23 cellular contexts compared by ENCODE assay signal in genomic region chr1:112778136-112778535, GRCh38.
"Had no signal": no experiment of that assay in that cellular context is flagged by ENCODE, and none has a peak within 500 bp of the region (broad histone marks: within the 10 kb centered on the region; RNA-seq: fewer than 3 reads in every experiment).

No MANE protein-coding gene starts in this region.

- H3K4me1 ChIP-seq: esophagus squamous epithelium, foreskin keratinocyte, heart left ventricle, parathyroid adenoma, psoas muscle, spleen, testis, tibial nerve had no signal

- H3K27me3 ChIP-seq: esophagus squamous epithelium, foreskin keratinocyte, spleen, testis, tibial nerve had no signal

- H3K79me2 ChIP-seq: parathyroid adenoma had no signal

- H3K9me3 ChIP-seq: esophagus squamous epithelium, heart left ventricle, psoas muscle, testis, tibial nerve had no signal

- H3K27ac ChIP-seq: dorsolateral prefrontal cortex, esophagus squamous epithelium, foreskin keratinocyte, heart left ventricle, parathyroid adenoma, psoas muscle, spleen, testis, tibial nerve had no signal

- DNase-seq: cortex of kidney; dorsolateral prefrontal cortex; effector CD8-positive, alpha-beta T cell; esophagus squamous epithelium; heart left ventricle; hippocampal formation; left colon; left ventricle myocardium superior; mesendoderm; naive B cell; psoas muscle; spleen; stimulated activated CD4-positive, alpha-beta T cell treated with anti-CD3 and anti-CD28 coated beads, Interleukin-15, amount 100 ng/mL, for 24 hours; stimulated activated CD4-positive, alpha-beta T cell treated with anti-CD3 and anti-CD28 coated beads, Interleukin-1b, Interleukin-23, amount 100 ng/mL, for 48 hours; stimulated activated CD4-positive, alpha-beta T cell treated with anti-CD3 and anti-CD28 coated beads, Interleukin-4, amount 100 ng/mL, for 24 hours; stimulated activated naive B cell treated with anti-CD40 and anti-IgM and Interleukin-4, amounts not matched to agents 10 μg/mL and 1 μg/mL and 100 μg/mL, for 72 hours; stimulated activated naive CD8-positive, alpha-beta T cell treated with anti-CD3 and anti-CD28 coated beads, Interleukin-15, amount 100 ng/mL, for 72 hours; testis had no signal

- H3K36me3 ChIP-seq: esophagus squamous epithelium, heart left ventricle, spleen, tibial nerve had no signal

- H2AFZ ChIP-seq: parathyroid adenoma had no signal

- H3K4me3 ChIP-seq: dorsolateral prefrontal cortex, esophagus squamous epithelium, heart left ventricle, lung, psoas muscle, spleen, testis, tibial nerve had no signal

- ATAC-seq: foreskin keratinocyte; heart left ventricle; left colon; left ventricle myocardium superior; psoas muscle; sciatic nerve; stimulated activated naive B cell treated with anti-CD40 and anti-IgM and Interleukin-4, amounts not matched to agents 10 μg/mL and 1 μg/mL and 100 μg/mL, for 72 hours; stimulated activated naive CD8-positive, alpha-beta T cell treated with anti-CD3 and anti-CD28 coated beads, Interleukin-15, amount 100 ng/mL, for 72 hours had no signal

- H3K9ac ChIP-seq: parathyroid adenoma had no signal
